ENCODE assay signal across 19 cellular contexts in the genomic region with DNA sequence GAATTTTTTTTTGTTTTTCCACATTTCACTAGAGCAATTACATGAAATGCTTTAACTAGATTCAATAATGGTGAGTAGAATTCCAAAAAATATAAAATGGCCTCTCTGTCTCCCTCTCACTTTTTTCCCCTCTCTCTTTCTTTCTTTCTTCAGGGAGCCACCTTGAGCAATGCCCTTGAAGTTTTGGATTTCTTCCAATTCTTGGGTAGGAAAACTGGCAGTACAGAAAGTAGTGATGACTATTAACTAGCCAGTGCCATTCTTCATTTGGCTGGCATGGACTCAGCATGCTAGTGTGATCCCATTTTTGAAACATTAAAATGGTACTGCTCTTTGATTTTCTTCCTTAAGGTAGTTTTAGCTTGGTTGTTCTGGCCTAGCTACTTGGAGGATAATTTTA. TPM values are rescaled to one million over a fixed set of nuclear protein-coding genes. Genes with fewer than 3 reads are reported as not detected.
DNase-seq lines count a peak whose midpoint lies in the region; ATAC-seq and TF ChIP-seq lines count a peak whose summit lies in the region.
"Had no signal": no experiment of that assay in that cellular context is flagged by ENCODE, and none has a peak within 500 bp of the region (broad histone marks: within the 10 kb centered on the region; RNA-seq: fewer than 3 reads in every experiment).

No MANE protein-coding gene starts in this region.

- CTCF ChIA-PET in HCT116 (lab: Charles Lee), result interaction anchor here (0.8 kb wide), 1 partner anchor 400 kb away, joined by 3 read pairs; no protein-coding TSS in a partner anchor

- H3K27ac Mint-ChIP-seq in activated naive CD4-positive, alpha-beta T cell treated with anti-CD3 and anti-CD28 coated beads, Interleukin-2, amount 50 U/mL, for 72 hours, result peak overlapping the region in 1 of 2 donors; percentile 37
- no peak overlapping the region for H3K27ac Mint-ChIP-seq in natural killer cell treated with Interleukin-12 subunit alpha and Interleukin-12 subunit beta and Interleukin-15 and Interleukin-18, amount 100 ng/mL, for 72 hours
- H3K27ac Mint-ChIP-seq: B cell had no signal

- H3K27me3 Mint-ChIP-seq in natural killer cell treated with Interleukin-12 subunit alpha and Interleukin-12 subunit beta and Interleukin-15 and Interleukin-18, amount 100 ng/mL, for 72 hours, result peaks cover 25 to 31% of the 10 kb centered on the region in 2 donors

- RAD21 ChIA-PET in HCT116 (lab: Charles Lee; ENCODE audit: low non-redundant PET in 1 of 2, low total read pairs in 2 of 2, uncharacterized antibody in 2 of 2, unreplicated experiment in 2 of 2), result no interaction called here

- ATAC-seq in HCT116, result no peak
- no peak for ATAC-seq in activated naive CD4-positive, alpha-beta T cell treated with anti-CD3 and anti-CD28 coated beads, Interleukin-2, amount 50 U/mL, for 72 hours
- ATAC-seq in natural killer cell treated with Interleukin-12 subunit alpha and Interleukin-12 subunit beta and Interleukin-15 and Interleukin-18, amount 100 ng/mL, for 72 hours, result no peak
- ATAC-seq: HepG2, Panc1 had no signal

- no TSS peak for BruUV-seq in HCT116 (replicated peaks; lab: Mats Ljungman, UMichigan)

- DNase-seq in DMS 273 (lab: John Stamatoyannopoulos, UW; ENCODE audit: unreplicated experiment) (peak; percentile 23), DMS 273 treated with DMSO at 0.1 percent for 48 hours (lab: John Stamatoyannopoulos, UW) (no peak), HCT116 (ENCODE audit: low read depth, low spot score) (no peak), NCI-H446 treated with DMSO at 0.1 percent for 48 hours (lab: John Stamatoyannopoulos, UW) (peak; percentile 83), kidney tubule cell (ENCODE audit: low spot score) (peak; percentile 14), NCI-H2227 (lab: John Stamatoyannopoulos, UW; ENCODE audit: unreplicated experiment) (no peak)
- DNase-seq in activated naive CD4-positive, alpha-beta T cell treated with anti-CD3 and anti-CD28 coated beads, Interleukin-2, amount 50 U/mL, for 72 hours (ENCODE audit: low spot score in 2 of 2), result no peak
- DNase-seq in natural killer cell treated with Interleukin-12 subunit alpha and Interleukin-12 subunit beta and Interleukin-15 and Interleukin-18, amount 100 ng/mL, for 72 hours (ENCODE audit: low spot score), result no peak
- DNase-seq: GOT3, MG63, NCI-H1048, NCI-H2081, NCI-H526 had no signal

- no peak for TF ChIP-seq POLR2A in HCT116 (IDR thresholded peaks at IDR 0.05; ENCODE audit: borderline replicate concordance, extremely low read depth, insufficient read depth, insufficient read length)

- H3K27ac ChIP-seq in HCT116 (ENCODE audit: low read depth, low read length), result no peak overlapping the region
- H3K27ac ChIP-seq: 22Rv1, KMS-11, SK-N-MC had no signal

- H3K9me3 Mint-ChIP-seq in activated naive CD4-positive, alpha-beta T cell treated with anti-CD3 and anti-CD28 coated beads, Interleukin-2, amount 50 U/mL, for 72 hours, result no peaks in the 10 kb centered on the region
- no peaks in the 10 kb centered on the region for H3K9me3 Mint-ChIP-seq in natural killer cell treated with Interleukin-12 subunit alpha and Interleukin-12 subunit beta and Interleukin-15 and Interleukin-18, amount 100 ng/mL, for 72 hours

- no peak overlapping the region for H3K4me3 ChIP-seq in HCT116 (replicated peaks in 1 of 2; ENCODE audit: low read depth in 1 of 2, low read length in 2 of 2)
- H3K4me3 ChIP-seq: MG63, SK-N-MC had no signal

- no peaks in the 10 kb centered on the region for H3K36me3 Mint-ChIP-seq in activated naive CD4-positive, alpha-beta T cell treated with anti-CD3 and anti-CD28 coated beads, Interleukin-2, amount 50 U/mL, for 72 hours
- no peaks in the 10 kb centered on the region for H3K36me3 Mint-ChIP-seq in natural killer cell treated with Interleukin-12 subunit alpha and Interleukin-12 subunit beta and Interleukin-15 and Interleukin-18, amount 100 ng/mL, for 72 hours

- no peak for TF ChIP-seq RAD21 in HCT116 (IDR thresholded peaks at IDR 0.05; ENCODE audit: low read depth)

- H3K9me3 ChIP-seq in HCT116 (ENCODE audit: control insufficient read depth in 1 of 2, insufficient read depth in 1 of 2, low read depth in 1 of 2, low read length in 2 of 2), result no peaks in the 10 kb centered on the region
- H3K9me3 ChIP-seq: MG63 had no signal

- POLR2A ChIA-PET in HCT116 (lab: Charles Lee), result no interaction called here

- H3K4me1 ChIP-seq in HCT116 (ENCODE audit: control insufficient read depth in 1 of 2, insufficient read depth in 2 of 2, low read length in 2 of 2), result peaks cover 25 to 45% of the 10 kb centered on the region in 2 experiments

- H3K79me2 ChIP-seq in HCT116 (ENCODE audit: insufficient read depth, low read length), result no peaks in the 10 kb centered on the region; the same call in 1 of the 2 replicates

- H3K4me2 ChIP-seq in HCT116 (ENCODE audit: low read length), result no peak overlapping the region
- H3K4me2 ChIP-seq: KMS-11 had no signal

- no peak overlapping the region for H3K9ac ChIP-seq in HCT116 (ENCODE audit: low read length)
- H3K9ac ChIP-seq: KMS-11 had no signal

- H3K4me3 Mint-ChIP-seq in natural killer cell treated with Interleukin-12 subunit alpha and Interleukin-12 subunit beta and Interleukin-15 and Interleukin-18, amount 100 ng/mL, for 72 hours, result no peak overlapping the region
- H3K4me3 Mint-ChIP-seq: B cell had no signal

- H2AFZ ChIP-seq in HCT116 (ENCODE audit: low read depth, low read length, poor library complexity, severe bottlenecking), result peak overlapping the region; percentile 90

- no peaks in the 10 kb centered on the region for H3K36me3 ChIP-seq in HCT116 (ENCODE audit: control insufficient read depth in 1 of 2, insufficient read depth in 2 of 2, low read length in 2 of 2)
- H3K36me3 ChIP-seq: MG63 had no signal

- no peak for TF ChIP-seq CTCF in HCT116 (IDR thresholded peaks at IDR 0.05 in 2 of 3, conservative IDR thresholded peaks at IDR 0.05 in 1 of 3; ENCODE audit: borderline replicate concordance in 1 of 3, insufficient read depth in 1 of 3, low read depth in 2 of 3, low read length in 2 of 3)

- no peaks in the 10 kb centered on the region for H3K27me3 ChIP-seq in HCT116 (ENCODE audit: insufficient read depth, low read length)
- H3K27me3 ChIP-seq: MG63 had no signal

- peaks cover 9 to 12% of the 10 kb centered on the region in 2 donors for H3K4me1 Mint-ChIP-seq in natural killer cell treated with Interleukin-12 subunit alpha and Interleukin-12 subunit beta and Interleukin-15 and Interleukin-18, amount 100 ng/mL, for 72 hours (ENCODE audit: low read depth in 2 of 2)

- no peaks in the 10 kb centered on the region for H3K9me2 ChIP-seq in HCT116 (ENCODE audit: insufficient read depth)

- H4K20me1 ChIP-seq in HCT116 (ENCODE audit: insufficient read depth), result no peaks in the 10 kb centered on the region

- intact Hi-C loops in HCT116 (cut with micrococcal nuclease), result loop anchor here (10.0 kb wide), 1 partner anchor 371 kb away; no protein-coding TSS in a partner anchor

TF ChIP-seq in HCT116, 20 proteins besides CTCF, POLR2A, EP300 and RAD21:
- no peak for TF ChIP-seq CBX3 (IDR thresholded peaks at IDR 0.05; ENCODE audit: low read depth)
- peak; percentile 23; the same call in 1 of the 2 replicates for TF ChIP-seq CEBPB (IDR thresholded peaks at IDR 0.05; ENCODE audit: low read depth)
- TF ChIP-seq ELF1 (IDR thresholded peaks at IDR 0.05; ENCODE audit: borderline replicate concordance, low read depth), result no peak
TF ChIP-seq in HCT116: peak in this region for 1.

RNA-seq across cellular contexts. Expression of gene FNBP1L, which starts 4.5 kb away (rescaled TPM):
- 26.1 TPM for total RNA-seq in HCT116 (2021; ENCODE audit: unreplicated experiment)
- 11.1 and 13.4 TPM in 2 replicates for polyA plus RNA-seq in HCT116 (2012)
- under 1 TPM; 0.36 to 0.86 TPM for total RNA-seq in activated naive CD4-positive, alpha-beta T cell treated with anti-CD3 and anti-CD28 coated beads, Interleukin-2, amount 50 U/mL, for 72 hours
- under 1 TPM; 0.24 to 0.31 TPM for total RNA-seq in natural killer cell treated with Interleukin-12 subunit alpha and Interleukin-12 subunit beta and Interleukin-15 and Interleukin-18, amount 100 ng/mL, for 72 hours

Comparison
In these comparisons a context has a peak if more than half of its experiments do, and no peak if none do; other contexts are left out.
1. DNase-seq: peak in DMS 273 (single experiment), NCI-H446 treated with DMSO at 0.1 percent for 48 hours (single experiment) and kidney tubule cell (single experiment); none in DMS 273 treated with DMSO at 0.1 percent for 48 hours (single experiment), HCT116 (single experiment), NCI-H2227 (single experiment), activated naive CD4-positive, alpha-beta T cell treated with anti-CD3 and anti-CD28 coated beads, Interleukin-2, amount 50 U/mL, for 72 hours (0 of 2) and natural killer cell treated with Interleukin-12 subunit alpha and Interleukin-12 subunit beta and Interleukin-15 and Interleukin-18, amount 100 ng/mL, for 72 hours (single experiment).
2. RNA of gene FNBP1L, which starts 4.5 kb away (total RNA-seq): 26.1 TPM in HCT116 (single experiment); 0.36 to 0.86 TPM in activated naive CD4-positive, alpha-beta T cell treated with anti-CD3 and anti-CD28 coated beads, Interleukin-2, amount 50 U/mL, for 72 hours and 0.24 to 0.31 TPM in natural killer cell treated with Interleukin-12 subunit alpha and Interleukin-12 subunit beta and Interleukin-15 and Interleukin-18, amount 100 ng/mL, for 72 hours; every median in the first group is over 10 times any median in the second.